Comparison of ENCODE assay signal across 21 cellular contexts in genomic region chr6:90907931-90908655, GRCh38.
"Had no signal": no experiment of that assay in that cellular context is flagged by ENCODE, and none has a peak within 500 bp of the region (broad histone marks: within the 10 kb centered on the region; RNA-seq: fewer than 3 reads in every experiment).

No MANE protein-coding gene starts in this region.

- DNase-seq: activated CD4-positive, alpha-beta T cell treated with anti-CD3 and anti-CD28 coated beads, Interleukin-2, amount 50 U/mL, for 4 hours; activated CD8-positive, alpha-beta memory T cell treated with anti-CD3 and anti-CD28 coated beads, Interleukin-2, amount 10 ng/mL, durations not matched to agents 7 days and 5 days; activated effector memory CD4-positive, alpha-beta T cell treated with anti-CD3 and anti-CD28 coated beads, Interleukin-2, amount 50 U/mL, for 16 hours; activated T-cell treated with anti-CD3 and anti-CD28 coated beads, Interleukin-2, amount 50 U/mL, for 24 hours; amniotic stem cell; body of pancreas; cerebellar nuclear complex; effector memory CD8-positive, alpha-beta T cell; glutamatergic neuron; left cardiac atrium; lower lobe of right lung; midbrain; naive B cell; retina; stimulated activated CD4-positive, alpha-beta T cell treated with anti-CD3 and anti-CD28 coated beads, Interleukin-15, amount 100 ng/mL, for 24 hours; stimulated activated CD4-positive, alpha-beta T cell treated with anti-CD3 and anti-CD28 coated beads, Interleukin-4, amount 100 ng/mL, for 24 hours; stomach had no signal

- H3K79me2 ChIP-seq: parathyroid adenoma had no signal

- H3K27me3 ChIP-seq: body of pancreas, stomach, vagina had no signal

- H3K4me3 ChIP-seq: body of pancreas, lower lobe of right lung, stomach, vagina had no signal

- H2AFZ ChIP-seq: parathyroid adenoma had no signal

- ATAC-seq: activated CD4-positive, CD25-positive, alpha-beta regulatory T cell treated with anti-CD3 and anti-CD28 coated beads, Interleukin-2, amount 50 U/mL, for 24 hours; activated CD8-positive, alpha-beta memory T cell treated with anti-CD3 and anti-CD28 coated beads, Interleukin-2, amount 10 ng/mL, durations not matched to agents 7 days and 5 days; activated naive CD4-positive, alpha-beta T cell treated with anti-CD3 and anti-CD28 coated beads, Interleukin-2, amount 50 U/mL, for 72 hours; body of pancreas; effector memory CD8-positive, alpha-beta T cell; left cardiac atrium had no signal

- H3K9ac ChIP-seq: parathyroid adenoma had no signal

- H3K9me3 ChIP-seq: body of pancreas, lower lobe of right lung, stomach, vagina had no signal

- H3K27ac ChIP-seq: body of pancreas, lower lobe of right lung, parathyroid adenoma, stomach, vagina had no signal

- H3K4me1 ChIP-seq: body of pancreas, lower lobe of right lung, parathyroid adenoma, stomach, vagina had no signal

- H3K36me3 ChIP-seq: lower lobe of right lung, stomach, vagina had no signal
